ENCODE assay signal across 10 cellular contexts in genomic region chr15:82570721-82571519, GRCh38.
DNase-seq lines count a peak whose midpoint lies in the region; ATAC-seq lines count a peak whose summit lies in the region.
"Had no signal": no experiment of that assay in that cellular context is flagged by ENCODE, and none has a peak within 500 bp of the region (broad histone marks: within the 10 kb centered on the region; RNA-seq: fewer than 3 reads in every experiment).

No MANE protein-coding gene starts in this region.

- DNase-seq in HK-2 (ENCODE audit: unreplicated experiment): peak; percentile 5
- peak; percentile 30 for DNase-seq in amniotic epithelial cell (ENCODE audit: low read depth)
- DNase-seq in kidney tubule cell (ENCODE audit: low spot score): peak; percentile 59
- DNase-seq in stromal cell of bone marrow (ENCODE audit: low read depth): peak; percentile 69
- no peak for DNase-seq in activated CD4-positive, alpha-beta T cell treated with anti-CD3 and anti-CD28 coated beads for 4 hours
- no peak for DNase-seq in stimulated activated CD4-positive, alpha-beta T cell treated with anti-CD3 and anti-CD28 coated beads, Interleukin-2, amount 100 ng/mL, for 48 hours
- DNase-seq: activated T-cell treated with anti-CD3 and anti-CD28 coated beads for 4 hours, NCI-H187 had no signal

- no peak for ATAC-seq in GM18870 (IDR thresholded peaks at IDR 0.05; ENCODE audit: unreplicated experiment)
- no peak for ATAC-seq in GM21381 (IDR thresholded peaks at IDR 0.05; ENCODE audit: unreplicated experiment)

Comparison
In these comparisons a context has a peak if more than half of its experiments do, and no peak if none do; other contexts are left out.
1. DNase-seq: peak in HK-2 (single experiment), amniotic epithelial cell (single experiment), kidney tubule cell (single experiment) and stromal cell of bone marrow (single experiment); none in activated CD4-positive, alpha-beta T cell treated with anti-CD3 and anti-CD28 coated beads for 4 hours (0 of 2) and stimulated activated CD4-positive, alpha-beta T cell treated with anti-CD3 and anti-CD28 coated beads, Interleukin-2, amount 100 ng/mL, for 48 hours (0 of 2).